ENCODE assay signal across 8 cellular contexts in genomic region chr19:45882652-45883585, GRCh38. TPM values are rescaled to one million over a fixed set of nuclear protein-coding genes. Genes with fewer than 3 reads are reported as not detected.
DNase-seq lines count a peak whose midpoint lies in the region; ATAC-seq and TF ChIP-seq lines count a peak whose summit lies in the region.

No MANE protein-coding gene starts in this region.

- peaks cover 29% of the 10 kb centered on the region for H3K4me1 Mint-ChIP-seq in activated CD4-positive, alpha-beta T cell treated with anti-CD3 and anti-CD28 coated beads for 36 hours

- peak overlapping the region; percentile 32 for H3K27ac Mint-ChIP-seq in activated CD4-positive, alpha-beta T cell treated with anti-CD3 and anti-CD28 coated beads for 36 hours

- peak; percentile 91 for TF ChIP-seq CTCF in C4-2B (conservative IDR thresholded peaks at IDR 0.05)
- peak; percentile 96 for TF ChIP-seq CTCF in colonic mucosa (IDR thresholded peaks at IDR 0.05)

- H3K36me3 Mint-ChIP-seq in activated CD4-positive, alpha-beta T cell treated with anti-CD3 and anti-CD28 coated beads for 36 hours (ENCODE audit: low read depth), result peaks cover 3% of the 10 kb centered on the region

- intact Hi-C loops in activated CD4-positive, alpha-beta T cell treated with anti-CD3 and anti-CD28 coated beads for 36 hours (cut with DNase I, micrococcal nuclease), result loop anchor here (1.0 to 10.0 kb wide), 4 partner anchors 19 to 1602 kb away; partner anchors contain the start of genes FOXA3 (in 1 of the 2) and KPTN (in 1 of the 2)
- intact Hi-C loops in colonic mucosa (cut with DNase I) (loop anchor here (1.0 to 10.0 kb wide), 2 partner anchors 20 to 68 kb away; partner anchors contain the start of genes RSPH6A and SYMPK), left colon (cut with DNase I, micrococcal nuclease) (no loop called here)

- DNase-seq in NCI-H446 treated with DMSO at 0.1 percent for 48 hours (lab: John Stamatoyannopoulos, UW) (peak; percentile 23), colonic mucosa (peak; percentile 93), left colon (peak; percentile 91 to 92)
- DNase-seq in activated CD4-positive, alpha-beta T cell treated with anti-CD3 and anti-CD28 coated beads for 36 hours, result peak; percentile 94
- peak; percentile 75 to 77 for DNase-seq in stimulated activated CD4-positive, alpha-beta T cell treated with anti-CD3 and anti-CD28 coated beads, Interleukin-1b, Interleukin-23, amount 100 ng/mL, for 4 hours (ENCODE audit: low read depth in 2 of 2)

- peak overlapping the region; percentile 16 for H3K4me3 ChIP-seq in colonic mucosa

- no peaks in the 10 kb centered on the region for H3K9me3 Mint-ChIP-seq in activated CD4-positive, alpha-beta T cell treated with anti-CD3 and anti-CD28 coated beads for 36 hours (ENCODE audit: low read depth)

- CTCF ChIA-PET in activated CD4-positive, alpha-beta T cell treated with anti-CD3 and anti-CD28 coated beads for 36 hours (lab: Charles Lee), result interaction anchor here (0.5 to 8.2 kb wide), 12 partner anchors 10 to 296 kb away, joined by 3 to 84 read pairs (median 4); partner anchors contain the start of genes DMWD, FOXA3, SIX5 and SYMPK

- H3K4me3 Mint-ChIP-seq in activated CD4-positive, alpha-beta T cell treated with anti-CD3 and anti-CD28 coated beads for 36 hours, result peak overlapping the region; percentile 66

- no peaks in the 10 kb centered on the region for H3K27me3 ChIP-seq in colonic mucosa

- H3K9me3 ChIP-seq in colonic mucosa, result no peaks in the 10 kb centered on the region

- peaks cover 21% of the 10 kb centered on the region for H3K4me1 ChIP-seq in colonic mucosa

- POLR2A ChIA-PET in activated CD4-positive, alpha-beta T cell treated with anti-CD3 and anti-CD28 coated beads for 36 hours (lab: Charles Lee), result no interaction called here

- no peaks in the 10 kb centered on the region for H3K36me3 ChIP-seq in colonic mucosa

- peaks cover 7% of the 10 kb centered on the region for H3K27me3 Mint-ChIP-seq in activated CD4-positive, alpha-beta T cell treated with anti-CD3 and anti-CD28 coated beads for 36 hours

- H3K9ac ChIP-seq in colonic mucosa (ENCODE audit: low read depth in 2 of 2, low read length in 2 of 2), result peak overlapping the region; percentile 69 to 90

- H3K27ac ChIP-seq in C4-2B (peak overlapping the region; percentile 89), colonic mucosa (peak overlapping the region; percentile 75)

- ATAC-seq in GM21447 (IDR thresholded peaks at IDR 0.05; ENCODE audit: unreplicated experiment) (peak; percentile 29), left colon (peak; percentile 58), GM19455 (IDR thresholded peaks at IDR 0.05; ENCODE audit: unreplicated experiment) (no peak)
- ATAC-seq in activated CD4-positive, alpha-beta T cell treated with anti-CD3 and anti-CD28 coated beads for 36 hours, result peak; percentile 42

RNA-seq across cellular contexts. Expression of gene IRF2BP1, which starts 3.0 kb away (rescaled TPM):
- total RNA-seq in activated CD4-positive, alpha-beta T cell treated with anti-CD3 and anti-CD28 coated beads for 36 hours, result 10 to 100 TPM; 12.6 to 15.2 TPM
- total RNA-seq in colonic mucosa, result 10 to 100 TPM; 20.3 to 29.7 TPM
- total RNA-seq in left colon, result 10 to 100 TPM; 22.8 to 25.0 TPM

RNA-seq across cellular contexts. Expression of gene FOXA3, which starts 18.8 kb away (rescaled TPM):
- under 1 TPM; 0.40 to 0.62 TPM for total RNA-seq in activated CD4-positive, alpha-beta T cell treated with anti-CD3 and anti-CD28 coated beads for 36 hours
- total RNA-seq in colonic mucosa, result 10 to 100 TPM; 48.5 to 55.9 TPM
- total RNA-seq in left colon, result 10 to 100 TPM; 31.5 to 53.7 TPM

RNA-seq across cellular contexts. Expression of gene MYPOP, which starts 19.5 kb away (rescaled TPM):
- 1 to 10 TPM; 5.0 to 5.6 TPM for total RNA-seq in activated CD4-positive, alpha-beta T cell treated with anti-CD3 and anti-CD28 coated beads for 36 hours
- total RNA-seq in colonic mucosa, result 1 to 10 TPM; 8.9 to 9.0 TPM
- 10 to 100 TPM; 10.4 to 11.9 TPM for total RNA-seq in left colon

RNA-seq across cellular contexts. Expression of gene SYMPK, which starts 20.0 kb away (rescaled TPM):
- 100 to 1,000 TPM; 108 to 128 TPM for total RNA-seq in activated CD4-positive, alpha-beta T cell treated with anti-CD3 and anti-CD28 coated beads for 36 hours
- 100 to 1,000 TPM in 1 of 2 donors, 10 to 100 TPM in 1; 55.7 to 101 TPM for total RNA-seq in colonic mucosa
- total RNA-seq in left colon, result 10 to 100 TPM; 53.8 to 62.7 TPM

RNA-seq across cellular contexts. Expression of gene NANOS2, which starts 31.7 kb away (rescaled TPM):
- not detected for total RNA-seq in activated CD4-positive, alpha-beta T cell treated with anti-CD3 and anti-CD28 coated beads for 36 hours
- total RNA-seq in colonic mucosa (not detected), left colon (not detected)

Comparison
In these comparisons a context has a peak if more than half of its experiments do, and no peak if none do; other contexts are left out.
1. DNase-seq: peak in every context shown above with its lines; median percentile 94 in activated CD4-positive, alpha-beta T cell treated with anti-CD3 and anti-CD28 coated beads for 36 hours; 93 in colonic mucosa; 92 in left colon; 76 in stimulated activated CD4-positive, alpha-beta T cell treated with anti-CD3 and anti-CD28 coated beads, Interleukin-1b, Interleukin-23, amount 100 ng/mL, for 4 hours; 23 in NCI-H446 treated with DMSO at 0.1 percent for 48 hours.
2. RNA of gene FOXA3, which starts 18.8 kb away (total RNA-seq): 48.5 to 55.9 TPM in colonic mucosa and 31.5 to 53.7 TPM in left colon; 0.40 to 0.62 TPM in activated CD4-positive, alpha-beta T cell treated with anti-CD3 and anti-CD28 coated beads for 36 hours; every median in the first group is over 10 times any median in the second.
3. intact Hi-C loops: an anchor here in activated CD4-positive, alpha-beta T cell treated with anti-CD3 and anti-CD28 coated beads for 36 hours (1.0 to 10.0 kb wide) and colonic mucosa (1.0 to 10.0 kb wide); none called in left colon.